In the genomic region with DNA sequence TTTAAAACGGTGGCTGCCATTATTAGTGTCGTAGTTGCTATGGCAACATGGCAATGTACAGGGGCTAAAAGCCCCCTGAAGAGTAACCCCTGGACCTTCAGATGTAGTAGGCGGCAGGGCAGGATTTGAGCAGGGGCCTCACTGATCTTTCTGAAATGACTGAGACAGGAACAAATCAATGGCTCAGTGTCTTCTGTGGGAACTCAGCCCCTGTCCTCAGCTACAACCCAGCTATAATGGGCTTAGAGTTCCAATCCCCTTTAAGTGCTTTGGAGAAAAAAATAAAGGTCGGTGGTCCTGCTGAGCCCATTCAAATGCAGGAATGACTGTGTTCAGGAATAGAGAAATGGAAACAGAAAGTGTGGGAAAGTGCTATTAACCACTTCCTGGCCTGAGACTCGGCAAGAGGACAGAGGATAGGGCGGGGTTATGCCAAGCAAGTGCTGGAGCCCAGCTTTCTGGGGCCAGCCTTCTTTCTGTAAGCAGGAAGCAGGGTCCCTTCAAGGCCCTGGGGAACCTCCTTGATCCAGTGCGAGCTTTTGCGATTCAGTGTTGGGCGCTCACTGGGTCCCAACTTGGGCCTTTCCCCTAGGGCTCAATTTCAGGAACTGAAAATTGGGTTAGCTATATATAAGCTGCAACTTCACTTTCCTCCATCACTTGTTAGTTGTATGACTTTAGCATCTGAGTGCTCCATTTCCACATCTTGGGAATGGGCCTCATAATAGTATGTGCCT, we compare ENCODE assay signal across 8 cellular contexts. TPM values are rescaled to one million over a fixed set of nuclear protein-coding genes. Genes with fewer than 3 reads are reported as not detected.
DNase-seq lines count a peak whose midpoint lies in the region; ATAC-seq and TF ChIP-seq lines count a peak whose summit lies in the region.

No MANE protein-coding gene starts in this region.

- H3K9me3 ChIP-seq in colonic mucosa, result no peaks in the 10 kb centered on the region

- peaks cover 36% of the 10 kb centered on the region for H3K4me1 Mint-ChIP-seq in activated T-helper 2 cell treated with anti-CD3 and anti-CD28 coated beads, Interferon-gamma antibody, Interleukin-2, Interleukin-4, amounts not matched to agents 10 μg/mL and 5 μg/mL and 100 μg/mL, durations not matched to agents 14 hours and 24 hours and 36 hours (ENCODE audit: low read depth)

- H3K9me3 Mint-ChIP-seq in activated T-helper 2 cell treated with anti-CD3 and anti-CD28 coated beads, Interferon-gamma antibody, Interleukin-2, Interleukin-4, amounts not matched to agents 10 μg/mL and 5 μg/mL and 100 μg/mL, durations not matched to agents 14 hours and 24 hours and 36 hours, result no peaks in the 10 kb centered on the region

- peak overlapping the region; percentile 19 for H3K4me3 ChIP-seq in GM06990 (replicated peaks; ENCODE audit: low read depth, low read length)
- no peak overlapping the region for H3K4me3 ChIP-seq in colonic mucosa

- DNase-seq in GM06990 (ENCODE audit: extremely low read depth, insufficient read length), result peak; percentile 69
- peak; percentile 47 for DNase-seq in activated T-helper 2 cell treated with anti-CD3 and anti-CD28 coated beads, Interferon-gamma antibody, Interleukin-2, Interleukin-4, amounts not matched to agents 10 μg/mL and 5 μg/mL and 100 μg/mL, durations not matched to agents 14 hours and 24 hours and 36 hours (ENCODE audit: low spot score)
- no peak for DNase-seq in NCI-H510A (lab: John Stamatoyannopoulos, UW)
- no peak for DNase-seq in colonic mucosa
- no peak for DNase-seq in foreskin melanocyte
- DNase-seq in cardiac septum (ENCODE audit: low spot score), result no peak

- H3K27ac ChIP-seq in colonic mucosa, result no peak overlapping the region

- H3K4me3 Mint-ChIP-seq in activated T-helper 2 cell treated with anti-CD3 and anti-CD28 coated beads, Interferon-gamma antibody, Interleukin-2, Interleukin-4, amounts not matched to agents 10 μg/mL and 5 μg/mL and 100 μg/mL, durations not matched to agents 14 hours and 24 hours and 36 hours (ENCODE audit: low read depth), result no peak overlapping the region

- H3K9ac ChIP-seq in colonic mucosa (ENCODE audit: low read depth in 2 of 2, low read length in 2 of 2), result no peak overlapping the region

- H3K27me3 Mint-ChIP-seq in activated T-helper 2 cell treated with anti-CD3 and anti-CD28 coated beads, Interferon-gamma antibody, Interleukin-2, Interleukin-4, amounts not matched to agents 10 μg/mL and 5 μg/mL and 100 μg/mL, durations not matched to agents 14 hours and 24 hours and 36 hours (ENCODE audit: low read depth), result no peaks in the 10 kb centered on the region

- intact Hi-C loops in activated T-helper 2 cell treated with anti-CD3 and anti-CD28 coated beads, Interferon-gamma antibody, Interleukin-2, Interleukin-4, amounts not matched to agents 10 μg/mL and 5 μg/mL and 100 μg/mL, durations not matched to agents 14 hours and 24 hours and 36 hours (cut with micrococcal nuclease), result loop anchor here (5.0 kb wide), 1 partner anchor 353 kb away; no protein-coding TSS in a partner anchor
- intact Hi-C loops in colonic mucosa (cut with DNase I), result loop anchor here (5.0 kb wide), 1 partner anchor 353 kb away; no protein-coding TSS in a partner anchor
- intact Hi-C loops in cardiac septum (cut with DNase I), result no loop called here

- H3K27me3 ChIP-seq in GM06990 (replicated peaks; ENCODE audit: control insufficient read depth, insufficient read depth, low read length) (no peaks in the 10 kb centered on the region), colonic mucosa (no peaks in the 10 kb centered on the region)

- H3K4me1 ChIP-seq in colonic mucosa, result peaks cover under 1% of the 10 kb centered on the region

- no peak for TF ChIP-seq CTCF in GM06990 (IDR thresholded peaks at IDR 0.05; ENCODE audit: insufficient read depth, low read length, poor library complexity, severe bottlenecking)
- TF ChIP-seq CTCF in colonic mucosa (IDR thresholded peaks at IDR 0.05), result no peak

- ATAC-seq in GM21367 (IDR thresholded peaks at IDR 0.05; ENCODE audit: unreplicated experiment), result peak; percentile 70
- peak; percentile 61 for ATAC-seq in HG03520 (IDR thresholded peaks at IDR 0.05; ENCODE audit: unreplicated experiment)

- H3K36me3 Mint-ChIP-seq in activated T-helper 2 cell treated with anti-CD3 and anti-CD28 coated beads, Interferon-gamma antibody, Interleukin-2, Interleukin-4, amounts not matched to agents 10 μg/mL and 5 μg/mL and 100 μg/mL, durations not matched to agents 14 hours and 24 hours and 36 hours (ENCODE audit: low read depth), result no peaks in the 10 kb centered on the region

- H3K36me3 ChIP-seq in GM06990 (ENCODE audit: control insufficient read depth, insufficient read depth, low read length), result no peaks in the 10 kb centered on the region
- no peaks in the 10 kb centered on the region for H3K36me3 ChIP-seq in colonic mucosa

- H3K27ac Mint-ChIP-seq in activated T-helper 2 cell treated with anti-CD3 and anti-CD28 coated beads, Interferon-gamma antibody, Interleukin-2, Interleukin-4, amounts not matched to agents 10 μg/mL and 5 μg/mL and 100 μg/mL, durations not matched to agents 14 hours and 24 hours and 36 hours, result peak overlapping the region; percentile 69

RNA-seq across cellular contexts. Expression of gene CD82, which starts 6.1 kb away (rescaled TPM):
- total RNA-seq in activated T-helper 2 cell treated with anti-CD3 and anti-CD28 coated beads, Interferon-gamma antibody, Interleukin-2, Interleukin-4, amounts not matched to agents 10 μg/mL and 5 μg/mL and 100 μg/mL, durations not matched to agents 14 hours and 24 hours and 36 hours, result 397 and 425 TPM in 2 replicates
- total RNA-seq in colonic mucosa (10 to 100 TPM; 36.2 to 41.6 TPM), cardiac septum (27.9 TPM)

Comparison
In these comparisons a context has a peak if more than half of its experiments do, and no peak if none do; other contexts are left out.
1. DNase-seq: peak in GM06990 (single experiment) and activated T-helper 2 cell treated with anti-CD3 and anti-CD28 coated beads, Interferon-gamma antibody, Interleukin-2, Interleukin-4, amounts not matched to agents 10 μg/mL and 5 μg/mL and 100 μg/mL, durations not matched to agents 14 hours and 24 hours and 36 hours (single experiment); none in NCI-H510A (single experiment), colonic mucosa (single experiment), foreskin melanocyte (single experiment) and cardiac septum (single experiment).